ENCODE assay signal across 24 cellular contexts in genomic region chr1:954927-955326, GRCh38. TPM values are rescaled to one million over a fixed set of nuclear protein-coding genes. Genes with fewer than 3 reads are reported as not detected.
"Had no signal": no experiment of that assay in that cellular context is flagged by ENCODE, and none has a peak within 500 bp of the region (broad histone marks: within the 10 kb centered on the region; RNA-seq: fewer than 3 reads in every experiment).

No MANE protein-coding gene starts in this region.

- H3K4me3 ChIP-seq: esophagus muscularis mucosa, gastrocnemius medialis, ovary, right atrium auricular region, stomach, thyroid gland, upper lobe of right lung, vagina had no signal

- DNase-seq: cortex of kidney; effector memory CD4-positive, alpha-beta T cell; gastrocnemius medialis; islet precursor cell; mammary epithelial cell; naive thymus-derived CD4-positive, alpha-beta T cell; nephron progenitor cell; nucleus accumbens; ovary; small intestine; stimulated activated CD4-positive, alpha-beta T cell treated with anti-CD3 and anti-CD28 coated beads, Interleukin-12 subunit alpha, Interleukin-12 subunit beta, amount 100 ng/mL, for 4 hours; stimulated activated naive CD4-positive, alpha-beta T cell; stomach; substantia nigra; thyroid gland; upper lobe of right lung had no signal

- H3K27ac Mint-ChIP-seq: naive thymus-derived CD4-positive, alpha-beta T cell; nephron progenitor cell had no signal

- H3K27me3 Mint-ChIP-seq: naive thymus-derived CD4-positive, alpha-beta T cell had no signal

- FAIRE-seq: endometrium, small intestine had no signal

- H3K9me3 Mint-ChIP-seq: naive thymus-derived CD4-positive, alpha-beta T cell; nephron progenitor cell had no signal

- H3K27me3 ChIP-seq: esophagus muscularis mucosa, gastrocnemius medialis, ovary, right atrium auricular region, thyroid gland, upper lobe of right lung, vagina had no signal

- H3K9me3 ChIP-seq: esophagus muscularis mucosa, gastrocnemius medialis, ovary, right atrium auricular region, stomach, thyroid gland, upper lobe of right lung, vagina had no signal

- H3K27ac ChIP-seq: epithelial cell of prostate, esophagus muscularis mucosa, gastrocnemius medialis, ovary, right atrium auricular region, stomach, thyroid gland, upper lobe of right lung, vagina had no signal

- H3K4me3 Mint-ChIP-seq: nephron progenitor cell had no signal

- H3K36me3 ChIP-seq: ovary had no signal

- ATAC-seq: gastrocnemius medialis; left lobe of liver; naive thymus-derived CD4-positive, alpha-beta T cell; upper lobe of right lung had no signal

RNA-seq across cellular contexts. Expression of gene PERM1, which starts 27.0 kb away (rescaled TPM):
- total RNA-seq: mammary epithelial cell; mesenteric fat pad; naive thymus-derived CD4-positive, alpha-beta T cell; vagina had no signal
- polyA plus RNA-seq: mammary epithelial cell; naive thymus-derived CD4-positive, alpha-beta T cell had no signal

RNA-seq across cellular contexts. Expression of gene SAMD11, which starts 31.2 kb away (rescaled TPM):
- total RNA-seq: mammary epithelial cell; mononuclear cell; naive thymus-derived CD4-positive, alpha-beta T cell had no signal
- polyA plus RNA-seq: mammary epithelial cell had no signal
